1 cellular context compared by ENCODE assay signal in the genomic region with DNA sequence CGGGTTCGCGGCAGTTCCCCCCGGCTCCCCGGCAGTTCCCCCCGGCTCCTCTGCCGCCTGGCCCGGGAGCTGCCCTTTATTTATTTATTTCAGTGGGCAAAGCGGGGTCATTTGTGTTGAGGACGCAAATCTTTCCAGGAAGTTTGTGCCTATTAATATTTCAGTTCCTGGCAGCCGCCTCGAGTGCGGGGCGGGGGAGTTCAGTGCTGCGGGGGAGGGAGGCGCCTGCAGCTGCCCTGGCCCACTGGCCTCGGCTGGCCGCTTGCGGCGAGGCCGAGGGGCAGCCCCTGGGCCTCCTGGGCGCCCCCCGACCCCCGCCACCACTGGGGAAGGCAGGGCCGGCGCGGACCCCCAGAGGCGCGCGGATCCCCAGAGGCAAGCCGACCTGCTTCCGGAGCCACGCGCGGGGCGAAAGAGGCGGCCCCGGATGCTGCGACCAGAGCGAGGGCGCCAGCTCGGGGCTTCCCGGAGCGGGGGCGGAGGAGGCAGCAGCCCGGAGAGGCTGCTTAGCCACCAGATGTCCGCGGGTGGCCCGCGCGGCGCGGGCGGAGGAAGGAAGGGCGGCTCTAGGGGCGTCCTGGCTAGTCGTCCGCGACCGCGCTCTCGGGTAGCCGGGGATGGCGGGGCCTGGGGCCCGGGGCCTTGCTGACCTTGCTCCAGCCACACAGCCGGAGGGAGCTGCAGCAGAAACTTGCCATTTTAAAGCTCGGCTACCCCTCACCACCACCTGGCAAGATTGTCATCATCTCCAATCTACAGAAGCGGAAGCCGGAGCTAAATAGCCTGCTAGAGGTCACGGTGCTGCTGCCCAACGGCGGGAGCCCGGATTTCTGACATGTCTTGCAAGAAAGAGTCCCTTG.
TF ChIP-seq lines count a peak whose summit lies in the region.

No MANE protein-coding gene starts in this region.

TF ChIP-seq in HepG2, 621 proteins besides CTCF, POLR2A, EP300 and RAD21 (continued from another document and continues in another):
- TF ChIP-seq, protein P1, sequence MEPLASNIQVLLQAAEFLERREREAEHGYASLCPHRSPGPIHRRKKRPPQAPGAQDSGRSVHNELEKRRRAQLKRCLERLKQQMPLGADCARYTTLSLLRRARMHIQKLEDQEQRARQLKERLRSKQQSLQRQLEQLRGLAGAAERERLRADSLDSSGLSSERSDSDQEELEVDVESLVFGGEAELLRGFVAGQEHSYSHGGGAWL (CRISPR knock-in tag; IDR thresholded peaks at IDR 0.05), result peak; percentile 46; the same call in 1 of the 2 replicates
- TF ChIP-seq GABPB1 (CRISPR knock-in tag; IDR thresholded peaks at IDR 0.05) (peak; percentile 62; the same call in 1 of the 2 replicates), ATF7-NPFF (CRISPR knock-in tag; IDR thresholded peaks at IDR 0.05; ENCODE audit: low read depth) (peak; percentile 44; the same call in 1 of the 2 replicates), SOX5 (CRISPR knock-in tag; IDR thresholded peaks at IDR 0.05; ENCODE audit: borderline replicate concordance) (no peak), FOXC1 (CRISPR knock-in tag; IDR thresholded peaks at IDR 0.05; ENCODE audit: borderline replicate concordance) (peak; percentile 62; the same call in 1 of the 2 replicates), SP1 (IDR thresholded peaks at IDR 0.05) (no peak), SP1 (CRISPR knock-in tag; IDR thresholded peaks at IDR 0.05) (no peak), EZH2 (conservative IDR thresholded peaks at IDR 0.05; ENCODE audit: low read depth, low read length) (no peak), SAP130 (CRISPR knock-in tag; IDR thresholded peaks at IDR 0.05; ENCODE audit: low read depth) (peak; percentile 43), MED8 (CRISPR knock-in tag; IDR thresholded peaks at IDR 0.05; ENCODE audit: insufficient replicate concordance) (peak; percentile 21), POLR2G (IDR thresholded peaks at IDR 0.05; ENCODE audit: low read depth, low read length) (peak; percentile 40; the same call in 1 of the 2 replicates), ZFX (CRISPR knock-in tag; IDR thresholded peaks at IDR 0.05; ENCODE audit: low read depth) (peak; percentile 71), ETV5 (CRISPR knock-in tag; IDR thresholded peaks at IDR 0.05; ENCODE audit: borderline replicate concordance) (peak; percentile 22; the same call in 1 of the 2 replicates), KMT2A (CRISPR knock-in tag; IDR thresholded peaks at IDR 0.05) (peak; percentile 56; the same call in 1 of the 2 replicates), SALL1 (CRISPR knock-in tag; IDR thresholded peaks at IDR 0.05) (peak; percentile 14; the same call in 1 of the 2 replicates), THAP11 (CRISPR knock-in tag; IDR thresholded peaks at IDR 0.05) (0 out of 2 replicates have a peak, but pooled peaks have one; percentile 21), ZNF724P (CRISPR knock-in tag; IDR thresholded peaks at IDR 0.05; ENCODE audit: borderline replicate concordance) (peak; percentile 38; the same call in 1 of the 2 replicates), ZNF567 (CRISPR knock-in tag; IDR thresholded peaks at IDR 0.05; ENCODE audit: borderline replicate concordance) (no peak), KLF15 (CRISPR knock-in tag; IDR thresholded peaks at IDR 0.05; ENCODE audit: borderline replicate concordance) (no peak), RBFOX2 (IDR thresholded peaks at IDR 0.05; ENCODE audit: low read depth, low read length) (peak; percentile 68), AGO2 (optimal IDR thresholded peaks at IDR 0.05; ENCODE audit: low read depth, low read length) (peak; percentile 51), MYC (CRISPR knock-in tag; IDR thresholded peaks at IDR 0.05; ENCODE audit: borderline replicate concordance) (peak; percentile 40; the same call in 1 of the 2 replicates), AHR (CRISPR knock-in tag; IDR thresholded peaks at IDR 0.05) (no peak), KDM5B (CRISPR knock-in tag; IDR thresholded peaks at IDR 0.05; ENCODE audit: borderline replicate concordance) (0 out of 2 replicates have a peak, but pooled peaks have one; percentile 42), ASH2L (IDR thresholded peaks at IDR 0.05; ENCODE audit: insufficient read length, low read depth, low read length) (peak; percentile 23), KAT2B (IDR thresholded peaks at IDR 0.05; ENCODE audit: borderline replicate concordance, low read depth, low read length) (no peak)
- TF ChIP-seq, protein P2, sequence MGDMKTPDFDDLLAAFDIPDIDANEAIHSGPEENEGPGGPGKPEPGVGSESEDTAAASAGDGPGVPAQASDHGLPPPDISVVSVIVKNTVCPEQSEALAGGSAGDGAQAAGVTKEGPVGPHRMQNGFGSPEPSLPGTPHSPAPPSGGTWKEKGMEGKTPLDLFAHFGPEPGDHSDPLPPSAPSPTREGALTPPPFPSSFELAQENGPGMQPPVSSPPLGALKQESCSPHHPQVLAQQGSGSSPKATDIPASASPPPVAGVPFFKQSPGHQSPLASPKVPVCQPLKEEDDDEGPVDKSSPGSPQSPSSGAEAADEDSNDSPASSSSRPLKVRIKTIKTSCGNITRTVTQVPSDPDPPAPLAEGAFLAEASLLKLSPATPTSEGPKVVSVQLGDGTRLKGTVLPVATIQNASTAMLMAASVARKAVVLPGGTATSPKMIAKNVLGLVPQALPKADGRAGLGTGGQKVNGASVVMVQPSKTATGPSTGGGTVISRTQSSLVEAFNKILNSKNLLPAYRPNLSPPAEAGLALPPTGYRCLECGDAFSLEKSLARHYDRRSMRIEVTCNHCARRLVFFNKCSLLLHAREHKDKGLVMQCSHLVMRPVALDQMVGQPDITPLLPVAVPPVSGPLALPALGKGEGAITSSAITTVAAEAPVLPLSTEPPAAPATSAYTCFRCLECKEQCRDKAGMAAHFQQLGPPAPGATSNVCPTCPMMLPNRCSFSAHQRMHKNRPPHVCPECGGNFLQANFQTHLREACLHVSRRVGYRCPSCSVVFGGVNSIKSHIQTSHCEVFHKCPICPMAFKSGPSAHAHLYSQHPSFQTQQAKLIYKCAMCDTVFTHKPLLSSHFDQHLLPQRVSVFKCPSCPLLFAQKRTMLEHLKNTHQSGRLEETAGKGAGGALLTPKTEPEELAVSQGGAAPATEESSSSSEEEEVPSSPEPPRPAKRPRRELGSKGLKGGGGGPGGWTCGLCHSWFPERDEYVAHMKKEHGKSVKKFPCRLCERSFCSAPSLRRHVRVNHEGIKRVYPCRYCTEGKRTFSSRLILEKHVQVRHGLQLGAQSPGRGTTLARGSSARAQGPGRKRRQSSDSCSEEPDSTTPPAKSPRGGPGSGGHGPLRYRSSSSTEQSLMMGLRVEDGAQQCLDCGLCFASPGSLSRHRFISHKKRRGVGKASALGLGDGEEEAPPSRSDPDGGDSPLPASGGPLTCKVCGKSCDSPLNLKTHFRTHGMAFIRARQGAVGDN (CRISPR knock-in tag; IDR thresholded peaks at IDR 0.05), result peak; percentile 73
- TF ChIP-seq, protein P3, sequence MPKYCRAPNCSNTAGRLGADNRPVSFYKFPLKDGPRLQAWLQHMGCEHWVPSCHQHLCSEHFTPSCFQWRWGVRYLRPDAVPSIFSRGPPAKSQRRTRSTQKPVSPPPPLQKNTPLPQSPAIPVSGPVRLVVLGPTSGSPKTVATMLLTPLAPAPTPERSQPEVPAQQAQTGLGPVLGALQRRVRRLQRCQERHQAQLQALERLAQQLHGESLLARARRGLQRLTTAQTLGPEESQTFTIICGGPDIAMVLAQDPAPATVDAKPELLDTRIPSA (CRISPR knock-in tag; IDR thresholded peaks at IDR 0.05; ENCODE audit: borderline replicate concordance), result no peak
- TF ChIP-seq, protein P4, sequence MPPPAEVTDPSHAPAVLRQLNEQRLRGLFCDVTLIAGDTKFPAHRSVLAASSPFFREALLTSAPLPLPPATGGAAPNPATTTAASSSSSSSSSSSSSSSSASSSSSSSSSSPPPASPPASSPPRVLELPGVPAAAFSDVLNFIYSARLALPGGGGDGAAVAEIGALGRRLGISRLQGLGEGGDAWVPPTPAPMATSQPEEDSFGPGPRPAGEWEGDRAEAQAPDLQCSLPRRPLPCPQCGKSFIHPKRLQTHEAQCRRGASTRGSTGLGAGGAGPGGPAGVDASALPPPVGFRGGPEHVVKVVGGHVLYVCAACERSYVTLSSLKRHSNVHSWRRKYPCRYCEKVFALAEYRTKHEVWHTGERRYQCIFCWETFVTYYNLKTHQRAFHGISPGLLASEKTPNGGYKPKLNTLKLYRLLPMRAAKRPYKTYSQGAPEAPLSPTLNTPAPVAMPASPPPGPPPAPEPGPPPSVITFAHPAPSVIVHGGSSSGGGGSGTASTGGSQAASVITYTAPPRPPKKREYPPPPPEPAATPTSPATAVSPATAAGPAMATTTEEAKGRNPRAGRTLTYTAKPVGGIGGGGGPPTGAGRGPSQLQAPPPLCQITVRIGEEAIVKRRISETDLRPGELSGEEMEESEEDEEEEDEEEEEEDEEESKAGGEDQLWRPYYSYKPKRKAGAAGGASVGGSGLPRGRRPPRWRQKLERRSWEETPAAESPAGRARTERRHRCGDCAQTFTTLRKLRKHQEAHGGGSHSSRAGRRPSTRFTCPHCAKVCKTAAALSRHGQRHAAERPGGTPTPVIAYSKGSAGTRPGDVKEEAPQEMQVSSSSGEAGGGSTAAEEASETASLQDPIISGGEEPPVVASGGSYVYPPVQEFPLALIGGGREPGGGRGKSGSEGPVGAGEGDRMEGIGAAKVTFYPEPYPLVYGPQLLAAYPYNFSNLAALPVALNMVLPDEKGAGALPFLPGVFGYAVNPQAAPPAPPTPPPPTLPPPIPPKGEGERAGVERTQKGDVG (CRISPR knock-in tag; IDR thresholded peaks at IDR 0.05; ENCODE audit: borderline replicate concordance), result no peak
- TF ChIP-seq, protein P5, sequence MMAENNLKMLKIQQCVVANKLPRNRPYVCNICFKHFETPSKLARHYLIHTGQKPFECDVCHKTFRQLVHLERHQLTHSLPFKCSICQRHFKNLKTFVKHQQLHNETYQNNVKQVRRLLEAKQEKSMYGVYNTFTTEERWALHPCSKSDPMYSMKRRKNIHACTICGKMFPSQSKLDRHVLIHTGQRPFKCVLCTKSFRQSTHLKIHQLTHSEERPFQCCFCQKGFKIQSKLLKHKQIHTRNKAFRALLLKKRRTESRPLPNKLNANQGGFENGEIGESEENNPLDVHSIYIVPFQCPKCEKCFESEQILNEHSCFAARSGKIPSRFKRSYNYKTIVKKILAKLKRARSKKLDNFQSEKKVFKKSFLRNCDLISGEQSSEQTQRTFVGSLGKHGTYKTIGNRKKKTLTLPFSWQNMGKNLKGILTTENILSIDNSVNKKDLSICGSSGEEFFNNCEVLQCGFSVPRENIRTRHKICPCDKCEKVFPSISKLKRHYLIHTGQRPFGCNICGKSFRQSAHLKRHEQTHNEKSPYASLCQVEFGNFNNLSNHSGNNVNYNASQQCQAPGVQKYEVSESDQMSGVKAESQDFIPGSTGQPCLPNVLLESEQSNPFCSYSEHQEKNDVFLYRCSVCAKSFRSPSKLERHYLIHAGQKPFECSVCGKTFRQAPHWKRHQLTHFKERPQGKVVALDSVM (CRISPR knock-in tag; IDR thresholded peaks at IDR 0.05), result 0 out of 2 replicates have a peak, but pooled peaks have one; percentile 42
- TF ChIP-seq, protein P6, sequence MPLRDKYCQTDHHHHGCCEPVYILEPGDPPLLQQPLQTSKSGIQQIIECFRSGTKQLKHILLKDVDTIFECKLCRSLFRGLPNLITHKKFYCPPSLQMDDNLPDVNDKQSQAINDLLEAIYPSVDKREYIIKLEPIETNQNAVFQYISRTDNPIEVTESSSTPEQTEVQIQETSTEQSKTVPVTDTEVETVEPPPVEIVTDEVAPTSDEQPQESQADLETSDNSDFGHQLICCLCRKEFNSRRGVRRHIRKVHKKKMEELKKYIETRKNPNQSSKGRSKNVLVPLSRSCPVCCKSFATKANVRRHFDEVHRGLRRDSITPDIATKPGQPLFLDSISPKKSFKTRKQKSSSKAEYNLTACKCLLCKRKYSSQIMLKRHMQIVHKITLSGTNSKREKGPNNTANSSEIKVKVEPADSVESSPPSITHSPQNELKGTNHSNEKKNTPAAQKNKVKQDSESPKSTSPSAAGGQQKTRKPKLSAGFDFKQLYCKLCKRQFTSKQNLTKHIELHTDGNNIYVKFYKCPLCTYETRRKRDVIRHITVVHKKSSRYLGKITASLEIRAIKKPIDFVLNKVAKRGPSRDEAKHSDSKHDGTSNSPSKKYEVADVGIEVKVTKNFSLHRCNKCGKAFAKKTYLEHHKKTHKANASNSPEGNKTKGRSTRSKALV (CRISPR knock-in tag; IDR thresholded peaks at IDR 0.05), result peak; percentile 78
- TF ChIP-seq, protein P7, sequence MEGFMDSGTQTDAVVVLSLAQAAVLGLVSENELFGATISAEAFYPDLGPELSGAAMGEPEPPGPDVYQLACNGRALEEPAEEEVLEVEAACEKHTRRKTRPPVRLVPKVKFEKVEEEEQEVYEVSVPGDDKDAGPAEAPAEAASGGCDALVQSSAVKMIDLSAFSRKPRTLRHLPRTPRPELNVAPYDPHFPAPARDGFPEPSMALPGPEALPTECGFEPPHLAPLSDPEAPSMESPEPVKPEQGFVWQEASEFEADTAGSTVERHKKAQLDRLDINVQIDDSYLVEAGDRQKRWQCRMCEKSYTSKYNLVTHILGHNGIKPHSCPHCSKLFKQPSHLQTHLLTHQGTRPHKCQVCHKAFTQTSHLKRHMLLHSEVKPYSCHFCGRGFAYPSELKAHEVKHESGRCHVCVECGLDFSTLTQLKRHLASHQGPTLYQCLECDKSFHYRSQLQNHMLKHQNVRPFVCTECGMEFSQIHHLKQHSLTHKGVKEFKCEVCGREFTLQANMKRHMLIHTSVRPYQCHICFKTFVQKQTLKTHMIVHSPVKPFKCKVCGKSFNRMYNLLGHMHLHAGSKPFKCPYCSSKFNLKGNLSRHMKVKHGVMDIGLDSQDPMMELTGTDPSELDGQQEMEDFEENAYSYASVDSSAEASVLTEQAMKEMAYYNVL (CRISPR knock-in tag; IDR thresholded peaks at IDR 0.05; ENCODE audit: borderline replicate concordance), result peak; percentile 46; the same call in 1 of the 2 replicates
- TF ChIP-seq, protein P8, sequence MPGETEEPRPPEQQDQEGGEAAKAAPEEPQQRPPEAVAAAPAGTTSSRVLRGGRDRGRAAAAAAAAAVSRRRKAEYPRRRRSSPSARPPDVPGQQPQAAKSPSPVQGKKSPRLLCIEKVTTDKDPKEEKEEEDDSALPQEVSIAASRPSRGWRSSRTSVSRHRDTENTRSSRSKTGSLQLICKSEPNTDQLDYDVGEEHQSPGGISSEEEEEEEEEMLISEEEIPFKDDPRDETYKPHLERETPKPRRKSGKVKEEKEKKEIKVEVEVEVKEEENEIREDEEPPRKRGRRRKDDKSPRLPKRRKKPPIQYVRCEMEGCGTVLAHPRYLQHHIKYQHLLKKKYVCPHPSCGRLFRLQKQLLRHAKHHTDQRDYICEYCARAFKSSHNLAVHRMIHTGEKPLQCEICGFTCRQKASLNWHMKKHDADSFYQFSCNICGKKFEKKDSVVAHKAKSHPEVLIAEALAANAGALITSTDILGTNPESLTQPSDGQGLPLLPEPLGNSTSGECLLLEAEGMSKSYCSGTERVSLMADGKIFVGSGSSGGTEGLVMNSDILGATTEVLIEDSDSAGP (CRISPR knock-in tag; IDR thresholded peaks at IDR 0.05; ENCODE audit: borderline replicate concordance), result peak; percentile 26; the same call in 1 of the 2 replicates
- TF ChIP-seq, protein P9, sequence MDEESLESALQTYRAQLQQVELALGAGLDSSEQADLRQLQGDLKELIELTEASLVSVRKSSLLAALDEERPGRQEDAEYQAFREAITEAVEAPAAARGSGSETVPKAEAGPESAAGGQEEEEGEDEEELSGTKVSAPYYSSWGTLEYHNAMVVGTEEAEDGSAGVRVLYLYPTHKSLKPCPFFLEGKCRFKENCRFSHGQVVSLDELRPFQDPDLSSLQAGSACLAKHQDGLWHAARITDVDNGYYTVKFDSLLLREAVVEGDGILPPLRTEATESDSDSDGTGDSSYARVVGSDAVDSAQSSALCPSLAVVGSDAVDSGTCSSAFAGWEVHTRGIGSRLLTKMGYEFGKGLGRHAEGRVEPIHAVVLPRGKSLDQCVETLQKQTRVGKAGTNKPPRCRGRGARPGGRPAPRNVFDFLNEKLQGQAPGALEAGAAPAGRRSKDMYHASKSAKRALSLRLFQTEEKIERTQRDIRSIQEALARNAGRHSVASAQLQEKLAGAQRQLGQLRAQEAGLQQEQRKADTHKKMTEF (CRISPR knock-in tag; IDR thresholded peaks at IDR 0.05), result peak; percentile 37; the same call in 1 of the 2 replicates
